In genomic region chr4:15996773-15997172, GRCh38 we compare ENCODE assay signal across 20 cellular contexts. TPM values are rescaled to one million over a fixed set of nuclear protein-coding genes. Genes with fewer than 3 reads are reported as not detected.
A peak's percentile ranks its signal among the peaks of the same experiment; 100 is the strongest.
DNase-seq lines count a peak whose midpoint lies in the region; ATAC-seq and TF ChIP-seq lines count a peak whose summit lies in the region.
"Had no signal": no experiment of that assay in that cellular context is flagged by ENCODE, and none has a peak within 500 bp of the region (broad histone marks: within the 10 kb centered on the region; RNA-seq: fewer than 3 reads in every experiment).

No MANE protein-coding gene starts in this region.

- H3K36me3 Mint-ChIP-seq in activated T-helper 17 cell treated with anti-CD3 and anti-CD28 coated beads, Interleukin-2, amount 50 U/mL, for 72 hours (ENCODE audit: low read depth): no peaks in the 10 kb centered on the region
- H3K36me3 Mint-ChIP-seq: stimulated activated memory B cell treated with anti-CD40 and anti-IgM and Interleukin-4, amounts not matched to agents 10 μg/mL and 1 μg/mL and 100 μg/mL, for 72 hours had no signal

- no peak for DNase-seq in heart left ventricle
- DNase-seq in right atrium auricular region (ENCODE audit: low spot score): no peak
- DNase-seq in stimulated activated naive CD8-positive, alpha-beta T cell treated with anti-CD3 and anti-CD28 coated beads, Interleukin-15, amount 100 ng/mL, for 72 hours: no peak
- no peak for DNase-seq in caudate nucleus (lab: John Stamatoyannopoulos, UW)
- no peak for DNase-seq in DMS79 treated with DMSO at 0.1 percent for 48 hours (lab: John Stamatoyannopoulos, UW)
- DNase-seq: activated CD4-positive, CD25-positive, alpha-beta regulatory T cell treated with anti-CD3 and anti-CD28 coated beads, Interleukin-2, amount 50 U/mL, for 72 hours; amniotic stem cell; erythroblast; GDM1; NCI-H1105 treated with DMSO at 0.1 percent for 48 hours; occipital lobe had no signal

- 44 to 67% (median 56%) methylated on average over 4 of the region's 4 CpGs for WGBS in heart left ventricle, 4 donors

- H3K36me3 ChIP-seq in heart left ventricle: peaks cover 0 to 16% (median 0%) of the 10 kb centered on the region in 9 donors
- H3K36me3 ChIP-seq in right atrium auricular region: no peaks in the 10 kb centered on the region

- H3K27ac ChIP-seq in heart left ventricle (no peak overlapping the region), right atrium auricular region (no peak overlapping the region), caudate nucleus (ENCODE audit: low read depth, low read length) (no peak overlapping the region)

- peaks cover 12% of the 10 kb centered on the region for H3K27me3 Mint-ChIP-seq in activated T-helper 17 cell treated with anti-CD3 and anti-CD28 coated beads, Interleukin-2, amount 50 U/mL, for 72 hours
- H3K27me3 Mint-ChIP-seq in stimulated activated naive CD8-positive, alpha-beta T cell treated with anti-CD3 and anti-CD28 coated beads, Interleukin-15, amount 100 ng/mL, for 72 hours: no peaks in the 10 kb centered on the region

- H3K9me3 ChIP-seq in heart left ventricle: no peaks in the 10 kb centered on the region
- H3K9me3 ChIP-seq in right atrium auricular region: no peaks in the 10 kb centered on the region

- H3K4me1 ChIP-seq in heart left ventricle: peaks cover 0 to 12% (median 0%) of the 10 kb centered on the region in 12 donors
- peaks cover 0 to 3% of the 10 kb centered on the region in 2 donors for H3K4me1 ChIP-seq in right atrium auricular region

- H3K27ac Mint-ChIP-seq in activated T-helper 17 cell treated with anti-CD3 and anti-CD28 coated beads, Interleukin-2, amount 50 U/mL, for 72 hours: no peak overlapping the region
- H3K27ac Mint-ChIP-seq in stimulated activated naive CD8-positive, alpha-beta T cell treated with anti-CD3 and anti-CD28 coated beads, Interleukin-15, amount 100 ng/mL, for 72 hours: no peak overlapping the region
- H3K27ac Mint-ChIP-seq: stimulated activated memory B cell treated with anti-CD40 and anti-IgM and Interleukin-4, amounts not matched to agents 10 μg/mL and 1 μg/mL and 100 μg/mL, for 72 hours; T-helper 1 cell treated with Interleukin-12 subunit alpha and Interleukin-12 subunit beta and Interleukin-4 antibody, amounts not matched to agents 30 μg/mL and 1 μg/mL, for 36 hours had no signal

- TF ChIP-seq CTCF in heart left ventricle (IDR thresholded peaks at IDR 0.05) (no peak), right atrium auricular region (IDR thresholded peaks at IDR 0.05) (no peak)

- intact Hi-C loops in heart left ventricle (cut with DNase I): no loop called here

- H3K4me3 ChIP-seq in heart left ventricle (no peak overlapping the region), right atrium auricular region (no peak overlapping the region)

- H3K9me3 Mint-ChIP-seq in activated T-helper 17 cell treated with anti-CD3 and anti-CD28 coated beads, Interleukin-2, amount 50 U/mL, for 72 hours: no peaks in the 10 kb centered on the region
- H3K9me3 Mint-ChIP-seq in stimulated activated naive CD8-positive, alpha-beta T cell treated with anti-CD3 and anti-CD28 coated beads, Interleukin-15, amount 100 ng/mL, for 72 hours: no peaks in the 10 kb centered on the region
- H3K9me3 Mint-ChIP-seq: stimulated activated memory B cell treated with anti-CD40 and anti-IgM and Interleukin-4, amounts not matched to agents 10 μg/mL and 1 μg/mL and 100 μg/mL, for 72 hours; T-helper 1 cell treated with Interleukin-12 subunit alpha and Interleukin-12 subunit beta and Interleukin-4 antibody, amounts not matched to agents 30 μg/mL and 1 μg/mL, for 36 hours had no signal

- H3K4me1 Mint-ChIP-seq in activated T-helper 17 cell treated with anti-CD3 and anti-CD28 coated beads, Interleukin-2, amount 50 U/mL, for 72 hours: no peaks in the 10 kb centered on the region
- peaks cover 4% of the 10 kb centered on the region for H3K4me1 Mint-ChIP-seq in stimulated activated naive CD8-positive, alpha-beta T cell treated with anti-CD3 and anti-CD28 coated beads, Interleukin-15, amount 100 ng/mL, for 72 hours
- H3K4me1 Mint-ChIP-seq: stimulated activated memory B cell treated with anti-CD40 and anti-IgM and Interleukin-4, amounts not matched to agents 10 μg/mL and 1 μg/mL and 100 μg/mL, for 72 hours had no signal

- ATAC-seq in heart left ventricle (peak in 3 of 4 donors; percentile 53 to 75 (median 70)), HG02870 (IDR thresholded peaks at IDR 0.05; ENCODE audit: unreplicated experiment) (peak; percentile 56), GM21367 (IDR thresholded peaks at IDR 0.05; ENCODE audit: unreplicated experiment) (no peak)
- ATAC-seq in activated T-helper 17 cell treated with anti-CD3 and anti-CD28 coated beads, Interleukin-2, amount 50 U/mL, for 72 hours (replicated peaks): peak; percentile 36
- peak; percentile 40 for ATAC-seq in stimulated activated naive CD8-positive, alpha-beta T cell treated with anti-CD3 and anti-CD28 coated beads, Interleukin-15, amount 100 ng/mL, for 72 hours
- ATAC-seq: HCT116; stimulated activated memory B cell treated with anti-CD40 and anti-IgM and Interleukin-4, amounts not matched to agents 10 μg/mL and 1 μg/mL and 100 μg/mL, for 72 hours had no signal

- no peaks in the 10 kb centered on the region for H3K27me3 ChIP-seq in heart left ventricle
- no peaks in the 10 kb centered on the region for H3K27me3 ChIP-seq in right atrium auricular region

- H3K4me3 Mint-ChIP-seq in activated T-helper 17 cell treated with anti-CD3 and anti-CD28 coated beads, Interleukin-2, amount 50 U/mL, for 72 hours: no peak overlapping the region
- no peak overlapping the region for H3K4me3 Mint-ChIP-seq in stimulated activated naive CD8-positive, alpha-beta T cell treated with anti-CD3 and anti-CD28 coated beads, Interleukin-15, amount 100 ng/mL, for 72 hours
- H3K4me3 Mint-ChIP-seq: stimulated activated memory B cell treated with anti-CD40 and anti-IgM and Interleukin-4, amounts not matched to agents 10 μg/mL and 1 μg/mL and 100 μg/mL, for 72 hours; T-helper 1 cell treated with Interleukin-12 subunit alpha and Interleukin-12 subunit beta and Interleukin-4 antibody, amounts not matched to agents 30 μg/mL and 1 μg/mL, for 36 hours had no signal

- no peak for TF ChIP-seq POLR2A in heart left ventricle (IDR thresholded peaks at IDR 0.05)

RNA-seq across cellular contexts. Expression of gene FGFBP2, which starts 33.8 kb away (rescaled TPM):
- total RNA-seq in heart left ventricle (10 to 100 TPM in 1 of 9 donors, 1 to 10 TPM in 6, under 1 TPM in 2; 0.88 to 15.6 (median 1.6) TPM), right atrium auricular region (10 to 100 TPM in 1 of 2 donors, 1 to 10 TPM in 1; 4.8 to 10.7 TPM)
- 1 to 10 TPM in 1 of 2 donors, under 1 TPM in 1; 0.39 to 1.4 TPM for polyA plus RNA-seq in heart left ventricle
- 1 to 10 TPM in 1 of 2 donors, under 1 TPM in 1; 0.22 to 2.2 TPM for total RNA-seq in activated T-helper 17 cell treated with anti-CD3 and anti-CD28 coated beads, Interleukin-2, amount 50 U/mL, for 72 hours
- total RNA-seq: glomerular endothelial cell, occipital lobe, skeletal muscle tissue, ureter had no signal

RNA-seq across cellular contexts. Expression of gene FGFBP1, which starts 58.2 kb away (rescaled TPM):
- total RNA-seq in heart left ventricle (1 to 10 TPM in 1 of 9 donors, not detected in 8; 1.1 TPM), right atrium auricular region (under 1 TPM in 1 of 2 donors, not detected in 1; 0.94 TPM)
- polyA plus RNA-seq in heart left ventricle: not detected
- total RNA-seq in activated T-helper 17 cell treated with anti-CD3 and anti-CD28 coated beads, Interleukin-2, amount 50 U/mL, for 72 hours: not detected
- total RNA-seq: glomerular endothelial cell, occipital lobe, skeletal muscle tissue, ureter had no signal
